In the genomic region with DNA sequence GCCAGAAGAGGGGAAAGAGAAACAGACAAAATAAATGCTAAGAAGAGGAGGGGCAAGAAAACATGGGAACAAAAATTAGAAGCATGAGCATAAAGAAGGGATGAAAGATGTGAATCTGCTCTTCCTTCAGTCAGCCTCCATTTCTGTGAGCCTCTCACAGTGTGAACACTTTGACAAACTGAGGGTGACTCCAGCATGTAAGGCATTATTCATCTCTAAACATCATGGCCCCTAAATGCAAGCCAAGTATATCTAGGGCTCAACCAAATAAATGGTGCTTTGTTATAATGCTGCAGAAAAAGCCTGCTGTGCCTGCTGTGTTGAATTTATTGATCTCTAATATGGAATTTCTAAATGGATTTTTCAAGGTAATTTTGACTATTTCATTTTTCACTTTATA, we compare ENCODE assay signal across 18 cellular contexts.
A peak's percentile ranks its signal among the peaks of the same experiment; 100 is the strongest.
DNase-seq lines count a peak whose midpoint lies in the region; ATAC-seq and TF ChIP-seq lines count a peak whose summit lies in the region.
"Had no signal": no experiment of that assay in that cellular context is flagged by ENCODE, and none has a peak within 500 bp of the region (broad histone marks: within the 10 kb centered on the region; RNA-seq: fewer than 3 reads in every experiment).

No MANE protein-coding gene starts in this region.

- H3K4me3 Mint-ChIP-seq in activated naive CD8-positive, alpha-beta T cell treated with anti-CD3 and anti-CD28 coated beads for 36 hours = no peak overlapping the region
- no peak overlapping the region for H3K4me3 Mint-ChIP-seq in activated naive CD8-positive, alpha-beta T cell treated with anti-CD3 and anti-CD28 coated beads, Interleukin-2, amount 50 U/mL, for 24 hours
- H3K4me3 Mint-ChIP-seq in chondrocyte (ENCODE audit: unreplicated experiment) (no peak overlapping the region), nephron (no peak overlapping the region)
- H3K4me3 Mint-ChIP-seq in CD4-positive, alpha-beta memory T cell = no peak overlapping the region
- no peak overlapping the region for H3K4me3 Mint-ChIP-seq in activated naive CD4-positive, alpha-beta T cell treated with anti-CD3 and anti-CD28 coated beads, Interleukin-2, amount 10 ng/mL, durations not matched to agents 7 days and 5 days
- H3K4me3 Mint-ChIP-seq: CD8-positive, alpha-beta T cell; HFFc6; IgD-negative memory B cell had no signal

- no peaks in the 10 kb centered on the region for H3K9me3 Mint-ChIP-seq in activated naive CD8-positive, alpha-beta T cell treated with anti-CD3 and anti-CD28 coated beads for 36 hours
- H3K9me3 Mint-ChIP-seq in activated naive CD8-positive, alpha-beta T cell treated with anti-CD3 and anti-CD28 coated beads, Interleukin-2, amount 50 U/mL, for 24 hours = no peaks in the 10 kb centered on the region
- no peaks in the 10 kb centered on the region for H3K9me3 Mint-ChIP-seq in chondrocyte (ENCODE audit: low read depth)
- peaks cover 11% of the 10 kb centered on the region for H3K9me3 Mint-ChIP-seq in nephron
- peaks cover 0 to 1% (median 0%) of the 10 kb centered on the region in 8 donors for H3K9me3 Mint-ChIP-seq in CD4-positive, alpha-beta memory T cell
- no peaks in the 10 kb centered on the region for H3K9me3 Mint-ChIP-seq in activated naive CD4-positive, alpha-beta T cell treated with anti-CD3 and anti-CD28 coated beads, Interleukin-2, amount 10 ng/mL, durations not matched to agents 7 days and 5 days
- H3K9me3 Mint-ChIP-seq: CD8-positive, alpha-beta T cell; HFFc6; IgD-negative memory B cell had no signal

- ATAC-seq in activated naive CD8-positive, alpha-beta T cell treated with anti-CD3 and anti-CD28 coated beads, Interleukin-2, amount 50 U/mL, for 24 hours = no peak
- no peak for ATAC-seq in HG03039 (IDR thresholded peaks at IDR 0.05; ENCODE audit: unreplicated experiment)
- ATAC-seq: CD8-positive, alpha-beta T cell had no signal

- no peak overlapping the region for H3K4me3 ChIP-seq in CD4-positive, alpha-beta memory T cell (ENCODE audit: low read length in 2 of 2)
- H3K4me3 ChIP-seq: HAP-1 had no signal

- peaks cover 16% of the 10 kb centered on the region for H3K4me1 Mint-ChIP-seq in activated naive CD8-positive, alpha-beta T cell treated with anti-CD3 and anti-CD28 coated beads for 36 hours
- H3K4me1 Mint-ChIP-seq in activated naive CD8-positive, alpha-beta T cell treated with anti-CD3 and anti-CD28 coated beads, Interleukin-2, amount 50 U/mL, for 24 hours = peaks cover 7% of the 10 kb centered on the region
- H3K4me1 Mint-ChIP-seq in chondrocyte (ENCODE audit: low read depth) = peaks cover 26% of the 10 kb centered on the region
- H3K4me1 Mint-ChIP-seq in nephron = peaks cover 64% of the 10 kb centered on the region
- H3K4me1 Mint-ChIP-seq in CD4-positive, alpha-beta memory T cell = no peaks in the 10 kb centered on the region
- peaks cover 45% of the 10 kb centered on the region for H3K4me1 Mint-ChIP-seq in activated naive CD4-positive, alpha-beta T cell treated with anti-CD3 and anti-CD28 coated beads, Interleukin-2, amount 10 ng/mL, durations not matched to agents 7 days and 5 days
- H3K4me1 Mint-ChIP-seq: IgD-negative memory B cell had no signal

- H3K36me3 ChIP-seq in CD4-positive, alpha-beta memory T cell (ENCODE audit: insufficient read depth, low read length) = no peaks in the 10 kb centered on the region
- H3K36me3 ChIP-seq: BE2C, HAP-1 had no signal

- peak overlapping the region; percentile 40 for H3K27ac Mint-ChIP-seq in activated naive CD8-positive, alpha-beta T cell treated with anti-CD3 and anti-CD28 coated beads for 36 hours
- H3K27ac Mint-ChIP-seq in activated naive CD8-positive, alpha-beta T cell treated with anti-CD3 and anti-CD28 coated beads, Interleukin-2, amount 50 U/mL, for 24 hours = no peak overlapping the region
- H3K27ac Mint-ChIP-seq in chondrocyte (ENCODE audit: unreplicated experiment) (peak overlapping the region; percentile 42), nephron (peak overlapping the region in 2 of 3 experiments; percentile 46 to 50)
- no peak overlapping the region for H3K27ac Mint-ChIP-seq in CD4-positive, alpha-beta memory T cell
- H3K27ac Mint-ChIP-seq in activated naive CD4-positive, alpha-beta T cell treated with anti-CD3 and anti-CD28 coated beads, Interleukin-2, amount 10 ng/mL, durations not matched to agents 7 days and 5 days = no peak overlapping the region
- H3K27ac Mint-ChIP-seq: CD8-positive, alpha-beta T cell; HFFc6; IgD-negative memory B cell had no signal

- H3K9me3 ChIP-seq in CD4-positive, alpha-beta memory T cell (ENCODE audit: control insufficient read depth in 1 of 2, low read length in 2 of 2) = no peaks in the 10 kb centered on the region
- H3K9me3 ChIP-seq: BE2C, HAP-1 had no signal

- TF ChIP-seq CTCF in chondrocyte (IDR thresholded peaks at IDR 0.05) (no peak), nephron (IDR thresholded peaks at IDR 0.05; ENCODE audit: unreplicated experiment in 3 of 3) (no peak)

- H3K27me3 Mint-ChIP-seq in activated naive CD8-positive, alpha-beta T cell treated with anti-CD3 and anti-CD28 coated beads for 36 hours = peaks cover 3% of the 10 kb centered on the region
- H3K27me3 Mint-ChIP-seq in activated naive CD8-positive, alpha-beta T cell treated with anti-CD3 and anti-CD28 coated beads, Interleukin-2, amount 50 U/mL, for 24 hours = peaks cover 5% of the 10 kb centered on the region
- H3K27me3 Mint-ChIP-seq in chondrocyte (ENCODE audit: low read depth) = no peaks in the 10 kb centered on the region
- H3K27me3 Mint-ChIP-seq in nephron (ENCODE audit: low read depth) = no peaks in the 10 kb centered on the region
- peaks cover 2 to 3% of the 10 kb centered on the region in 2 donors for H3K27me3 Mint-ChIP-seq in CD4-positive, alpha-beta memory T cell
- H3K27me3 Mint-ChIP-seq in activated naive CD4-positive, alpha-beta T cell treated with anti-CD3 and anti-CD28 coated beads, Interleukin-2, amount 10 ng/mL, durations not matched to agents 7 days and 5 days = peaks cover 3% of the 10 kb centered on the region

- no peaks in the 10 kb centered on the region for H3K4me1 ChIP-seq in CD4-positive, alpha-beta memory T cell (ENCODE audit: insufficient read depth, low read length)
- H3K4me1 ChIP-seq: HAP-1 had no signal

- DNase-seq in activated naive CD8-positive, alpha-beta T cell treated with anti-CD3 and anti-CD28 coated beads for 36 hours = no peak
- no peak for DNase-seq in activated naive CD8-positive, alpha-beta T cell treated with anti-CD3 and anti-CD28 coated beads, Interleukin-2, amount 50 U/mL, for 24 hours
- no peak for DNase-seq in chondrocyte (ENCODE audit: low spot score)
- DNase-seq in CD4-positive, alpha-beta memory T cell = no peak
- DNase-seq in activated naive CD4-positive, alpha-beta T cell treated with anti-CD3 and anti-CD28 coated beads, Interleukin-2, amount 10 ng/mL, durations not matched to agents 7 days and 5 days = no peak
- DNase-seq: ACHN; BE2C; CD8-positive, alpha-beta T cell; COR-L47; DMS53; GF-D8; HFFc6 had no signal

- no peaks in the 10 kb centered on the region for H3K36me3 Mint-ChIP-seq in activated naive CD8-positive, alpha-beta T cell treated with anti-CD3 and anti-CD28 coated beads for 36 hours
- H3K36me3 Mint-ChIP-seq in activated naive CD8-positive, alpha-beta T cell treated with anti-CD3 and anti-CD28 coated beads, Interleukin-2, amount 50 U/mL, for 24 hours (ENCODE audit: low read depth) = peaks cover 3% of the 10 kb centered on the region
- H3K36me3 Mint-ChIP-seq in chondrocyte (ENCODE audit: low read depth) = no peaks in the 10 kb centered on the region
- H3K36me3 Mint-ChIP-seq in nephron (ENCODE audit: low read depth) = peaks cover 16% of the 10 kb centered on the region
- no peaks in the 10 kb centered on the region for H3K36me3 Mint-ChIP-seq in CD4-positive, alpha-beta memory T cell
- peaks cover 2% of the 10 kb centered on the region for H3K36me3 Mint-ChIP-seq in activated naive CD4-positive, alpha-beta T cell treated with anti-CD3 and anti-CD28 coated beads, Interleukin-2, amount 10 ng/mL, durations not matched to agents 7 days and 5 days
- H3K36me3 Mint-ChIP-seq: CD8-positive, alpha-beta T cell; IgD-negative memory B cell had no signal

- POLR2A ChIA-PET in CD4-positive, alpha-beta memory T cell (lab: Charles Lee; ENCODE audit: partially characterized antibody) = no interaction called here

- no peaks in the 10 kb centered on the region for H3K27me3 ChIP-seq in CD4-positive, alpha-beta memory T cell (ENCODE audit: insufficient read depth, low read length)
- H3K27me3 ChIP-seq: BE2C had no signal

- CTCF ChIA-PET in CD4-positive, alpha-beta memory T cell (lab: Charles Lee; ENCODE audit: partially characterized antibody) = no interaction called here
- CTCF ChIA-PET in activated naive CD4-positive, alpha-beta T cell treated with anti-CD3 and anti-CD28 coated beads, Interleukin-2, amount 10 ng/mL, durations not matched to agents 7 days and 5 days (lab: Charles Lee) = interaction anchor here (0.5 kb wide), 1 partner anchor 1145 kb away, joined by 3 read pairs; no protein-coding TSS in a partner anchor

- intact Hi-C loops in CD4-positive, alpha-beta memory T cell (cut with micrococcal nuclease) = no loop called here

- peak overlapping the region; percentile 33 for H3K27ac ChIP-seq in temporal lobe (ENCODE audit: low read depth, low read length)
- H3K27ac ChIP-seq in CD4-positive, alpha-beta memory T cell (ENCODE audit: low read depth, low read length) = no peak overlapping the region
- H3K27ac ChIP-seq: C4-2B had no signal

Comparison
In these comparisons a context has a peak if more than half of its experiments do, and no peak if none do; other contexts are left out.
1. H3K27ac Mint-ChIP-seq: peak in activated naive CD8-positive, alpha-beta T cell treated with anti-CD3 and anti-CD28 coated beads for 36 hours (single experiment), chondrocyte (single experiment) and nephron (2 of 3); none in activated naive CD8-positive, alpha-beta T cell treated with anti-CD3 and anti-CD28 coated beads, Interleukin-2, amount 50 U/mL, for 24 hours (single experiment), CD4-positive, alpha-beta memory T cell (0 of 7) and activated naive CD4-positive, alpha-beta T cell treated with anti-CD3 and anti-CD28 coated beads, Interleukin-2, amount 10 ng/mL, durations not matched to agents 7 days and 5 days (single experiment).